In the genomic region with DNA sequence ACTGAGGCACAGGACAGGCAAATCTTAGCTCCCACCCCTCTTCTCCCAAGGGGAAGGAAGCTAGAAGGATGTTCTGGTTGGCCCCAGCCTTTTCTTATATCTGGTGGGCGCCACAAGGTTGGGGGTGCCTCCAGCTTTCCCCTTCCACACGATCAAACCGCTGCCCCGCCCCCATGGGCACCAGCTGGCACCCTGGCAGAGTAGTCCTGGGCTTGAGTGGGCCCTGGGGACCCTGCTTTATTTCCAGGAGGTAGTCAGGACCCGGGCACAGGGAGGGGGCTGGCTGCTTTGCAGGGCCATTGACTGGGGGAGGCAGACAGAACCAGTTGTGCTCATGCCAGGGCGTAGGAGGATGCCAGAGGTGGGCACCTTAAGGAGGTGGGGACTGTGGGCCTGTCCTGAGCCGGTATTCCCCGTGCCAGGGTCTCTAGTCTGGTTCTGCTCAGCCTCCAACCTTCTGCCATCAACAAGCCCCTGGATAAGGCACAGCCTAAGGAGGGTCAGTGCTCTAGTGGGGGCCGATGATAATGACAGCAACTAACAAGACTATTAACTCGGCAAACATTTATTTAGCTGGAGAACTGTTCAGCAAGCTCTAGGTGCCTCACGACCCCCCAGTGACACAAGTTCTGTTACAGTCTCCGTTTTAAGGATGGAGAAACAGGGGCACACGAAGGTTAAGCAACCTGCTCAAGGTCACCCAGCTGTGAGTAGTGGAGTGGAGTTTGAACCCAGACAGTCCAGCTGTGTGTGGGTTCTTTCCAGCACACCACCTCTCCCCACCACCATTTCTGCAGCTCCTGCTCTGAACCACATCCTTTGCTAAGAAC, we compare ENCODE assay signal across 11 cellular contexts. TPM values are rescaled to one million over a fixed set of nuclear protein-coding genes. Genes with fewer than 3 reads are reported as not detected.
DNase-seq lines count a peak whose midpoint lies in the region; ATAC-seq and TF ChIP-seq lines count a peak whose summit lies in the region.
"Had no signal": no experiment of that assay in that cellular context is flagged by ENCODE, and none has a peak within 500 bp of the region (broad histone marks: within the 10 kb centered on the region; RNA-seq: fewer than 3 reads in every experiment).

No MANE protein-coding gene starts in this region.

- POLR2A ChIA-PET in SK-N-SH (lab: Yijun Ruan, JAX) = interaction anchor here (0.5 to 0.9 kb wide), 2 partner anchors 52 to 100 kb away, joined by 3 to 4 read pairs; no protein-coding TSS in a partner anchor

- ATAC-seq in SK-N-SH treated with all-trans-retinoic acid at 6 μM for 48 hours = no peak
- no peak for ATAC-seq in stimulated activated naive B cell treated with anti-CD40 and anti-IgM and Interleukin-4, amounts not matched to agents 10 μg/mL and 1 μg/mL and 100 μg/mL, for 72 hours (replicated peaks)
- no peak for ATAC-seq in stimulated activated naive CD8-positive, alpha-beta T cell treated with anti-CD3 and anti-CD28 coated beads, Interleukin-15, Interleukin-2, amounts not matched to agents 100 U/mL and 50 U/mL, for 24 hours
- ATAC-seq: foreskin keratinocyte had no signal

- no peaks in the 10 kb centered on the region for H3K36me3 Mint-ChIP-seq in dendritic cell treated with granulocyte-macrophage colony-stimulating factor and Interleukin-4, amounts not matched to agents 40 ng/mL and 50 ng/mL, for 4 days (ENCODE audit: low read depth)
- H3K36me3 Mint-ChIP-seq in stimulated activated naive B cell treated with anti-CD40 and anti-IgM and Interleukin-4, amounts not matched to agents 10 μg/mL and 1 μg/mL and 100 μg/mL, for 72 hours = peaks cover 0 to 1% of the 10 kb centered on the region in 2 donors
- H3K36me3 Mint-ChIP-seq in CD14-positive monocyte = no peaks in the 10 kb centered on the region

- peak overlapping the region in 1 of 2 experiments; percentile 67; a peak in 1 of 4 replicates for H3K4me3 ChIP-seq in SK-N-SH (ENCODE audit: low read depth in 2 of 2, low read length in 1 of 2)

- H3K4me2 ChIP-seq in SK-N-SH = peak overlapping the region; percentile 82

- 76% methylated on average over 12 of the region's 13 CpGs for WGBS in SK-N-SH (ENCODE audit: low lambda C conversion rate)

- CTCF ChIA-PET in SK-N-SH (lab: Yijun Ruan, JAX) = interaction anchor here (0.7 to 14.5 kb wide), 13 partner anchors 9 to 139 kb away, joined by 3 to 483 read pairs (median 5); a partner anchor contains a TSS

- peaks cover 0 to 15% of the 10 kb centered on the region in 2 experiments; a peak in 1 of 4 replicates for H3K4me1 ChIP-seq in SK-N-SH (ENCODE audit: control insufficient read depth in 1 of 2, insufficient read depth in 2 of 2, low read depth in 1 of 2, low read length in 1 of 2)
- H3K4me1 ChIP-seq: foreskin keratinocyte, uterus had no signal

- 0 out of 2 replicates have a peak, but pooled peaks cover 4% of the 10 kb centered on the region for H4K20me1 ChIP-seq in SK-N-SH (ENCODE audit: insufficient read depth)

- no peaks in the 10 kb centered on the region; the same call in 1 of the 2 replicates for H3K27me3 ChIP-seq in SK-N-SH (ENCODE audit: insufficient read depth)

- H3K9me3 Mint-ChIP-seq in dendritic cell treated with granulocyte-macrophage colony-stimulating factor and Interleukin-4, amounts not matched to agents 40 ng/mL and 50 ng/mL, for 4 days = no peaks in the 10 kb centered on the region
- H3K9me3 Mint-ChIP-seq in stimulated activated naive B cell treated with anti-CD40 and anti-IgM and Interleukin-4, amounts not matched to agents 10 μg/mL and 1 μg/mL and 100 μg/mL, for 72 hours = no peaks in the 10 kb centered on the region
- H3K9me3 Mint-ChIP-seq in CD14-positive monocyte = peaks cover 0 to 3% (median 0%) of the 10 kb centered on the region in 7 donors
- H3K9me3 Mint-ChIP-seq: activated T-helper 1 cell treated with anti-CD3 and anti-CD28 coated beads, Interleukin-12 subunit alpha, Interleukin-12 subunit beta, Interleukin-2, Interleukin-4 antibody, amounts not matched to agents 30 ng/mL and 10 ng/mL and 1 ng/mL, durations not matched to agents 14 hours and 24 hours and 36 hours had no signal

- H3K4me3 Mint-ChIP-seq in dendritic cell treated with granulocyte-macrophage colony-stimulating factor and Interleukin-4, amounts not matched to agents 40 ng/mL and 50 ng/mL, for 4 days = no peak overlapping the region
- H3K4me3 Mint-ChIP-seq in stimulated activated naive B cell treated with anti-CD40 and anti-IgM and Interleukin-4, amounts not matched to agents 10 μg/mL and 1 μg/mL and 100 μg/mL, for 72 hours = no peak overlapping the region
- H3K4me3 Mint-ChIP-seq in CD14-positive monocyte = peak overlapping the region in 1 of 2 donors; percentile 92

- no peak overlapping the region for H3K9ac ChIP-seq in SK-N-SH

- peaks cover 81% of the 10 kb centered on the region for H3K27me3 Mint-ChIP-seq in dendritic cell treated with granulocyte-macrophage colony-stimulating factor and Interleukin-4, amounts not matched to agents 40 ng/mL and 50 ng/mL, for 4 days
- H3K27me3 Mint-ChIP-seq in stimulated activated naive B cell treated with anti-CD40 and anti-IgM and Interleukin-4, amounts not matched to agents 10 μg/mL and 1 μg/mL and 100 μg/mL, for 72 hours = peaks cover 18 to 24% of the 10 kb centered on the region in 2 donors
- H3K27me3 Mint-ChIP-seq in CD14-positive monocyte (ENCODE audit: low read depth in 3 of 3) = peaks cover 42 to 79% (median 65%) of the 10 kb centered on the region in 3 donors

- no peaks in the 10 kb centered on the region for H3K36me3 ChIP-seq in SK-N-SH (replicated peaks in 1 of 2; ENCODE audit: control insufficient read depth in 1 of 2, insufficient read depth in 2 of 2, low read length in 1 of 2)
- H3K36me3 ChIP-seq: uterus had no signal

- TF ChIP-seq EP300 in SK-N-SH (IDR thresholded peaks at IDR 0.05; ENCODE audit: borderline replicate concordance in 1 of 2, low read depth in 1 of 2, low read length in 1 of 2) = no peak

- H3K27ac ChIP-seq in SK-N-SH (ENCODE audit: low read depth in 2 of 2, low read length in 1 of 2) = no peak overlapping the region
- H3K27ac ChIP-seq: foreskin keratinocyte, uterus had no signal

- TF ChIP-seq RAD21 in SK-N-SH (IDR thresholded peaks at IDR 0.05; ENCODE audit: low read length) = no peak

- peak overlapping the region; percentile 98; the same call in 1 of the 2 replicates for H2AFZ ChIP-seq in SK-N-SH (ENCODE audit: low read depth)

- no peaks in the 10 kb centered on the region for H3K79me2 ChIP-seq in SK-N-SH (ENCODE audit: insufficient read depth)

- TF ChIP-seq CTCF in SK-N-SH (IDR thresholded peaks at IDR 0.05) (no peak), CD14-positive monocyte (IDR thresholded peaks at IDR 0.05) (no peak)

- intact Hi-C loops in dendritic cell treated with granulocyte-macrophage colony-stimulating factor and Interleukin-4, amounts not matched to agents 40 ng/mL and 50 ng/mL, for 4 days (cut with micrococcal nuclease) = no loop called here
- intact Hi-C loops in CD14-positive monocyte (cut with micrococcal nuclease) = no loop called here

- H3K4me1 Mint-ChIP-seq in dendritic cell treated with granulocyte-macrophage colony-stimulating factor and Interleukin-4, amounts not matched to agents 40 ng/mL and 50 ng/mL, for 4 days (ENCODE audit: low read depth) = peaks cover 24% of the 10 kb centered on the region
- H3K4me1 Mint-ChIP-seq in stimulated activated naive B cell treated with anti-CD40 and anti-IgM and Interleukin-4, amounts not matched to agents 10 μg/mL and 1 μg/mL and 100 μg/mL, for 72 hours = peaks cover 23 to 52% of the 10 kb centered on the region in 2 donors
- H3K4me1 Mint-ChIP-seq in CD14-positive monocyte = peaks cover 23% of the 10 kb centered on the region

- peak overlapping the region; percentile 75 for H3K27ac Mint-ChIP-seq in dendritic cell treated with granulocyte-macrophage colony-stimulating factor and Interleukin-4, amounts not matched to agents 40 ng/mL and 50 ng/mL, for 4 days
- peak overlapping the region; percentile 31 for H3K27ac Mint-ChIP-seq in stimulated activated naive B cell treated with anti-CD40 and anti-IgM and Interleukin-4, amounts not matched to agents 10 μg/mL and 1 μg/mL and 100 μg/mL, for 72 hours
- H3K27ac Mint-ChIP-seq in CD14-positive monocyte = peak overlapping the region in 1 of 7 donors; percentile 40
- H3K27ac Mint-ChIP-seq: activated T-helper 1 cell treated with anti-CD3 and anti-CD28 coated beads, Interleukin-12 subunit alpha, Interleukin-12 subunit beta, Interleukin-2, Interleukin-4 antibody, amounts not matched to agents 30 ng/mL and 10 ng/mL and 1 ng/mL, durations not matched to agents 14 hours and 24 hours and 36 hours had no signal

- H3K9me2 ChIP-seq in SK-N-SH = no peaks in the 10 kb centered on the region

- DNase-seq in SK-N-SH = no peak
- peak; percentile 42 for DNase-seq in NCI-H1694 treated with DMSO at 0.1 percent for 48 hours (lab: John Stamatoyannopoulos, UW)
- DNase-seq in stimulated activated naive B cell treated with anti-CD40 and anti-IgM and Interleukin-4, amounts not matched to agents 10 μg/mL and 1 μg/mL and 100 μg/mL, for 72 hours = no peak
- DNase-seq in stimulated activated naive CD8-positive, alpha-beta T cell treated with anti-CD3 and anti-CD28 coated beads, Interleukin-15, Interleukin-2, amounts not matched to agents 100 U/mL and 50 U/mL, for 24 hours = no peak
- no peak for DNase-seq in kidney glomerular epithelial cell (lab: John Stamatoyannopoulos, UW)
- DNase-seq in CD14-positive monocyte (ENCODE audit: low spot score) = no peak
- DNase-seq: foreskin keratinocyte, uterus had no signal

- peaks cover 5% of the 10 kb centered on the region for H3F3A ChIP-seq in SK-N-SH (replicated peaks; ENCODE audit: insufficient read depth)

- H3K9me3 ChIP-seq in SK-N-SH = no peaks in the 10 kb centered on the region
- H3K9me3 ChIP-seq: uterus had no signal

TF ChIP-seq in SK-N-SH treated with all-trans-retinoic acid at 6 μM for 48 hours, 23 proteins besides CTCF, POLR2A, EP300 and RAD21 (continues in another document):
- TF ChIP-seq ZFP30 (CRISPR knock-in tag; IDR thresholded peaks at IDR 0.05) = no peak

RNA-seq across cellular contexts. Expression of a gene that starts 7.6 kb away (rescaled TPM):
- polyA plus RNA-seq in SK-N-SH (2012; rRNA removed) (0.05 and 0.07 TPM in 2 replicates), CD14-positive monocyte (not detected)
- 0.05 and 0.12 TPM in 2 replicates for polyA plus RNA-seq in SK-N-SH (2012; cell fraction: cytosol; rRNA removed)
- not detected in 2 replicates for polyA plus RNA-seq in SK-N-SH (2012; cell fraction: nucleus; rRNA removed)

RNA-seq across cellular contexts. Expression of a gene that starts 11.5 kb away (rescaled TPM):
- not detected in 2 replicates for polyA plus RNA-seq in SK-N-SH (2012; rRNA removed)
- polyA plus RNA-seq in SK-N-SH (2012; cell fraction: cytosol; rRNA removed) = not detected in 2 replicates
- 0.04 TPM in 1 of 2 replicates, not detected in the other for polyA plus RNA-seq in SK-N-SH (2012; cell fraction: nucleus; rRNA removed)
- polyA plus RNA-seq in CD14-positive monocyte = not detected
- polyA plus RNA-seq: foreskin keratinocyte had no signal

RNA-seq across cellular contexts. Expression of a gene that starts 17.8 kb away (rescaled TPM):
- polyA plus RNA-seq in SK-N-SH (2012; rRNA removed) (76.8 and 78.0 TPM in 2 replicates), CD14-positive monocyte (10 to 100 TPM; 35.1 to 45.3 TPM)
- polyA plus RNA-seq in SK-N-SH (2012; cell fraction: cytosol; rRNA removed) = 32.5 and 44.3 TPM in 2 replicates
- 330 and 615 TPM in 2 replicates for polyA plus RNA-seq in SK-N-SH (2012; cell fraction: nucleus; rRNA removed)

RNA-seq across cellular contexts. Expression of a gene that starts 46.0 kb away (rescaled TPM):
- polyA plus RNA-seq in SK-N-SH (2012; rRNA removed) (0.43 and 0.67 TPM in 2 replicates), CD14-positive monocyte (not detected)
- polyA plus RNA-seq in SK-N-SH (2012; cell fraction: cytosol; rRNA removed) = 0.08 and 0.13 TPM in 2 replicates
- 3.6 and 4.0 TPM in 2 replicates for polyA plus RNA-seq in SK-N-SH (2012; cell fraction: nucleus; rRNA removed)

RNA-seq across cellular contexts. Expression of a gene that starts 49.1 kb away (rescaled TPM):
- polyA plus RNA-seq in SK-N-SH (2012; rRNA removed) (0.05 and 0.07 TPM in 2 replicates), CD14-positive monocyte (not detected)
- polyA plus RNA-seq in SK-N-SH (2012; cell fraction: cytosol; rRNA removed) = 0.03 and 0.07 TPM in 2 replicates
- 0.07 and 0.21 TPM in 2 replicates for polyA plus RNA-seq in SK-N-SH (2012; cell fraction: nucleus; rRNA removed)
